Comparison of ENCODE assay signal across 22 cellular contexts in the genomic region with DNA sequence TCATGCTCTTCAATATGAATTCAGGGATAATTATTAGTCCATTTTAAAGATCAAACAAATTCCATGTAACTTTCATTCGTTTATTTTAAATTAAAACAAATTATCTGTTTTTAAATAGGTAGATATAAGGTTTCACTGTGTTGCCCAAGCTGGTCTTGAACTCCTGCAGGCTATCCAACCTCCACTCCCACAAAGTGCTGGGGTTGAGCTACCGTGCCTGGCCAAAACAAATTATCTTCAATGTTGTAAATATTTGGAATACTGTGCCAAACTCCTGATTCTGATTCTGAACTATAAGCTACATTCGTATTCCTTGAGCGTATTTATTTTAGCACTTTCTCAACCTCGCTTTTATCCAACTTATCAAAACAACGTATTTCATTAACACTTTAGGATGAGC.
"Had no signal": no experiment of that assay in that cellular context is flagged by ENCODE, and none has a peak within 500 bp of the region (broad histone marks: within the 10 kb centered on the region; RNA-seq: fewer than 3 reads in every experiment).

No MANE protein-coding gene starts in this region.

- FAIRE-seq: HTR-8/SVneo, K562, RCC 7860 had no signal

- DNase-seq: MM.1S, NCI-H1092 treated with DMSO at 0.1 percent for 48 hours, NCI-H1417, NCI-H1436 treated with DMSO at 0.1 percent for 48 hours, NCI-H1694, NCI-H187 treated with DMSO at 0.1 percent for 48 hours, NCI-H2029 treated with DMSO at 0.1 percent for 48 hours, NCI-H2171 treated with DMSO at 0.1 percent for 48 hours, NCI-H2227 treated with DMSO at 0.1 percent for 48 hours, NCI-H524 treated with DMSO at 0.1 percent for 48 hours, NCI-H69, NCI-H774, Right ventricle myocardium superior, RPMI8226, SIG-M5, SK-N-SH had no signal

- ATAC-seq: K562 had no signal

- H3K4me3 ChIP-seq: K562, SJSA1 had no signal

- H3K4me2 ChIP-seq: KMS-11, SK-N-SH had no signal

- H3K36me3 ChIP-seq: SJSA1 had no signal

- H3K27me3 ChIP-seq: SJSA1 had no signal

- H3K27ac ChIP-seq: HL-60, KMS-11, SJSA1 had no signal

- H3K9ac ChIP-seq: KMS-11, SK-N-SH had no signal

- H3K9me3 ChIP-seq: SJSA1, SK-N-SH had no signal

- H3K4me1 ChIP-seq: SJSA1 had no signal
